ENCODE assay signal across 9 cellular contexts in the genomic region with DNA sequence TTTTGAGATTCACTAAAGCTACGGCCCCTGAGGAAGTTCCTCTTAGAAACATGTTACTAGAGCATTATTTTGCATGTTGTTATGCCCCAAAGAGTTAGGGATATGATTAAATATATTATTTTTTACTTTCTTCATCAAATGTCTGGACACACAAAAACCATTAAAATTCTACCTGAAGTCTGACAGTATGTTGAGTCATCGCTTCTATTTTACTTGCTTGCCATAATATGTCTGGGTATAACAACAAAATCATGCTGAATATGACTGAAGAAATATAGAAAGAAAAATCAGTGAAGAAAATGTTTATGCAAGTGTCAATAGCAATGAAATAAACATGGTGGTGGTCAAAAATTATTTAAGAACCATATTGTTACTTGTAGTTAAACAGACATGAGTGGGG.
"Had no signal": no experiment of that assay in that cellular context is flagged by ENCODE, and none has a peak within 500 bp of the region (broad histone marks: within the 10 kb centered on the region; RNA-seq: fewer than 3 reads in every experiment).

No MANE protein-coding gene starts in this region.

- H3K36me3 Mint-ChIP-seq: IgD-negative memory B cell had no signal

- H3K4me2 ChIP-seq: KMS-11 had no signal

- H3K4me3 ChIP-seq: HAP-1 had no signal

- H3K4me1 Mint-ChIP-seq: IgD-negative memory B cell had no signal

- ATAC-seq: HCT116, HepG2 had no signal

- H3K36me3 ChIP-seq: HAP-1 had no signal

- DNase-seq: GOT3, H7, HFFc6 had no signal

- H3K4me3 Mint-ChIP-seq: HFFc6, IgD-negative memory B cell had no signal

- H3K27me3 Mint-ChIP-seq: IgD-negative memory B cell had no signal

- H3K27ac Mint-ChIP-seq: HFFc6, IgD-negative memory B cell had no signal

- H3K27ac ChIP-seq: HL-60, KMS-11 had no signal
